20 cellular contexts compared by ENCODE assay signal in genomic region chr12:105644770-105645169, GRCh38.
"Had no signal": no experiment of that assay in that cellular context is flagged by ENCODE, and none has a peak within 500 bp of the region (broad histone marks: within the 10 kb centered on the region; RNA-seq: fewer than 3 reads in every experiment).

No MANE protein-coding gene starts in this region.

- H3K4me3 ChIP-seq: SJCRH30 had no signal

- DNase-seq: KBM-7; MV-4-11; NCI-H1048; NCI-H1105; NCI-H1417; NCI-H1436 treated with DMSO at 0.1 percent for 48 hours; NCI-H1694; NCI-H187 treated with DMSO at 0.1 percent for 48 hours; NCI-H2029 treated with DMSO at 0.1 percent for 48 hours; NCI-H2171 treated with DMSO at 0.1 percent for 48 hours; NCI-H345; NCI-H510A; NCI-H524 treated with DMSO at 0.1 percent for 48 hours; NCI-H69; NCI-H774; NK-92 treated with Interleukin-12 subunit alpha and Interleukin-12 subunit beta, amount 100 ng/mL, for 24 hours; PC-3; SHP77; SJCRH30 had no signal

- ATAC-seq: Panc1, PC-3 had no signal
